In genomic region chr2:223971-224760, GRCh38 we compare ENCODE assay signal across 13 cellular contexts. TPM values are rescaled to one million over a fixed set of nuclear protein-coding genes. Genes with fewer than 3 reads are reported as not detected.
A peak's percentile ranks its signal among the peaks of the same experiment; 100 is the strongest.
DNase-seq lines count a peak whose midpoint lies in the region; ATAC-seq and TF ChIP-seq lines count a peak whose summit lies in the region.
"Had no signal": no experiment of that assay in that cellular context is flagged by ENCODE, and none has a peak within 500 bp of the region (broad histone marks: within the 10 kb centered on the region; RNA-seq: fewer than 3 reads in every experiment).

No MANE protein-coding gene starts in this region.

- peaks cover 8% of the 10 kb centered on the region for H3K36me3 Mint-ChIP-seq in natural killer cell
- H3K36me3 Mint-ChIP-seq in natural killer cell treated with Interleukin-12 subunit alpha and Interleukin-12 subunit beta and Interleukin-15 and Interleukin-18, amount 100 ng/mL, for 72 hours: peaks cover 22% of the 10 kb centered on the region
- peaks cover 60% of the 10 kb centered on the region for H3K36me3 Mint-ChIP-seq in osteocyte (ENCODE audit: unreplicated experiment)
- H3K36me3 Mint-ChIP-seq in effector memory CD8-positive, alpha-beta T cell (ENCODE audit: insufficient read depth): peaks cover 9% of the 10 kb centered on the region

- ATAC-seq in natural killer cell: no peak
- ATAC-seq in natural killer cell treated with Interleukin-12 subunit alpha and Interleukin-12 subunit beta and Interleukin-15 and Interleukin-18, amount 100 ng/mL, for 72 hours: no peak
- ATAC-seq in effector memory CD8-positive, alpha-beta T cell (replicated peaks): no peak

- TF ChIP-seq CTCF in natural killer cell (IDR thresholded peaks at IDR 0.05) (no peak), osteocyte (IDR thresholded peaks at IDR 0.05) (no peak)

- H3K27me3 Mint-ChIP-seq in natural killer cell (ENCODE audit: low read depth in 2 of 2) (no peaks in the 10 kb centered on the region), osteocyte (ENCODE audit: unreplicated experiment) (no peaks in the 10 kb centered on the region)
- H3K27me3 Mint-ChIP-seq in natural killer cell treated with Interleukin-12 subunit alpha and Interleukin-12 subunit beta and Interleukin-15 and Interleukin-18, amount 100 ng/mL, for 72 hours: no peaks in the 10 kb centered on the region
- H3K27me3 Mint-ChIP-seq in effector memory CD8-positive, alpha-beta T cell: no peaks in the 10 kb centered on the region
- H3K27me3 Mint-ChIP-seq: CD4-positive, CD25-positive, alpha-beta regulatory T cell had no signal

- H3K9me3 Mint-ChIP-seq in natural killer cell (peaks cover 0 to 2% of the 10 kb centered on the region in 2 donors), osteocyte (ENCODE audit: unreplicated experiment) (no peaks in the 10 kb centered on the region)
- no peaks in the 10 kb centered on the region for H3K9me3 Mint-ChIP-seq in natural killer cell treated with Interleukin-12 subunit alpha and Interleukin-12 subunit beta and Interleukin-15 and Interleukin-18, amount 100 ng/mL, for 72 hours
- no peaks in the 10 kb centered on the region for H3K9me3 Mint-ChIP-seq in effector memory CD8-positive, alpha-beta T cell
- H3K9me3 Mint-ChIP-seq: HFFc6 had no signal

- peaks cover 47 to 65% of the 10 kb centered on the region in 2 donors for H3K4me1 Mint-ChIP-seq in natural killer cell
- H3K4me1 Mint-ChIP-seq in natural killer cell treated with Interleukin-12 subunit alpha and Interleukin-12 subunit beta and Interleukin-15 and Interleukin-18, amount 100 ng/mL, for 72 hours (ENCODE audit: low read depth in 2 of 2): peaks cover 28 to 30% of the 10 kb centered on the region in 2 donors
- H3K4me1 Mint-ChIP-seq in osteocyte (ENCODE audit: unreplicated experiment): no peaks in the 10 kb centered on the region
- H3K4me1 Mint-ChIP-seq in effector memory CD8-positive, alpha-beta T cell (ENCODE audit: low read depth in 2 of 2): peaks cover 7 to 14% of the 10 kb centered on the region in 2 donors

- intact Hi-C loops in natural killer cell (cut with micrococcal nuclease): loop anchor here (1.0 kb wide), 1 partner anchor 31 kb away; no protein-coding TSS in a partner anchor
- intact Hi-C loops in head of caudate nucleus (cut with DNase I): no loop called here

- H3K4me3 Mint-ChIP-seq in natural killer cell (peak overlapping the region; percentile 5), osteocyte (ENCODE audit: unreplicated experiment) (no peak overlapping the region)
- H3K4me3 Mint-ChIP-seq in natural killer cell treated with Interleukin-12 subunit alpha and Interleukin-12 subunit beta and Interleukin-15 and Interleukin-18, amount 100 ng/mL, for 72 hours: no peak overlapping the region
- no peak overlapping the region for H3K4me3 Mint-ChIP-seq in effector memory CD8-positive, alpha-beta T cell
- H3K4me3 Mint-ChIP-seq: HFFc6 had no signal

- DNase-seq in natural killer cell (no peak), head of caudate nucleus (peak in 25 of 42 donors; percentile 12 to 78 (median 37)), pons (ENCODE audit: low spot score) (peak; percentile 67), osteocyte (ENCODE audit: extremely low spot score, unreplicated experiment) (no peak), NK-92 (lab: John Stamatoyannopoulos, UW; ENCODE audit: unreplicated experiment) (no peak)
- DNase-seq in natural killer cell treated with Interleukin-12 subunit alpha and Interleukin-12 subunit beta and Interleukin-15 and Interleukin-18, amount 100 ng/mL, for 72 hours (ENCODE audit: low spot score): no peak
- DNase-seq in effector memory CD8-positive, alpha-beta T cell: no peak
- DNase-seq: 8988T, AML-193, DMS53, HCEC 1CT, HFFc6 had no signal

- H3K27ac Mint-ChIP-seq in natural killer cell (peak overlapping the region; percentile 73 to 76), osteocyte (ENCODE audit: unreplicated experiment) (no peak overlapping the region)
- H3K27ac Mint-ChIP-seq in natural killer cell treated with Interleukin-12 subunit alpha and Interleukin-12 subunit beta and Interleukin-15 and Interleukin-18, amount 100 ng/mL, for 72 hours: no peak overlapping the region
- H3K27ac Mint-ChIP-seq in effector memory CD8-positive, alpha-beta T cell: no peak overlapping the region
- H3K27ac Mint-ChIP-seq: CD4-positive, CD25-positive, alpha-beta regulatory T cell; HFFc6 had no signal

RNA-seq across cellular contexts. Expression of gene SH3YL1, which starts 39.7 kb away (rescaled TPM):
- 10 to 100 TPM; 28.3 to 42.2 (median 32.3) TPM for total RNA-seq in natural killer cell
- 10 to 100 TPM; 15.4 to 17.5 TPM for total RNA-seq in natural killer cell treated with Interleukin-12 subunit alpha and Interleukin-12 subunit beta and Interleukin-15 and Interleukin-18, amount 100 ng/mL, for 72 hours
- 50.2 and 55.5 TPM in 2 replicates for total RNA-seq in osteocyte

RNA-seq across cellular contexts. Expression of gene ACP1, which starts 40.6 kb away (rescaled TPM):
- 100 to 1,000 TPM in 2 of 3 donors, 10 to 100 TPM in 1; 87.2 to 104 (median 102) TPM for total RNA-seq in natural killer cell
- 10 to 100 TPM; 94.2 to 96.1 TPM for total RNA-seq in natural killer cell treated with Interleukin-12 subunit alpha and Interleukin-12 subunit beta and Interleukin-15 and Interleukin-18, amount 100 ng/mL, for 72 hours
- 81.4 and 82.9 TPM in 2 replicates for total RNA-seq in osteocyte

Comparison
In these comparisons a context has a peak if more than half of its experiments do, and no peak if none do; other contexts are left out.
1. H3K27ac Mint-ChIP-seq: peak in natural killer cell (2 of 2); none in natural killer cell treated with Interleukin-12 subunit alpha and Interleukin-12 subunit beta and Interleukin-15 and Interleukin-18, amount 100 ng/mL, for 72 hours (0 of 2), osteocyte (single experiment) and effector memory CD8-positive, alpha-beta T cell (0 of 2).
2. DNase-seq: peak in head of caudate nucleus (25 of 42) and pons (single experiment); none in natural killer cell (single experiment), natural killer cell treated with Interleukin-12 subunit alpha and Interleukin-12 subunit beta and Interleukin-15 and Interleukin-18, amount 100 ng/mL, for 72 hours (single experiment), osteocyte (single experiment), NK-92 (single experiment) and effector memory CD8-positive, alpha-beta T cell (0 of 3).